In the genomic region with DNA sequence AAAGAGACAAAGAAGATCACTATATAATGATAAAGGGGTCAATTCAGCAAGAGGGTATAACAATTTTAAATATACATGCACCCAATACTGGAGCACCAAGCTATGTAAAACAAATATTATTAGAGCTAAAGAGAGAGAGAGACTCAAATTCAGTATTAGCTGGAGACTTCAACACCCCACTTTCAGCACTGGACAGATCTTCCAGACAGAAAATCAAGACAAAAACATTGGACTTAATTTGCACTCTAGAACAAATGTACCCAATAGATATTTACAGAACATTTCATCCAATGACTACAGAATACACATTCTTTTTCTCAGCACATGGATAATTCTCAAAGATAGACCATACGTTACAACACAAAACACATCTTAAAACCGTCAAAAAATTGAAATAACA, we compare ENCODE assay signal across 23 cellular contexts.
A peak's percentile ranks its signal among the peaks of the same experiment; 100 is the strongest.
DNase-seq lines count a peak whose midpoint lies in the region; ATAC-seq and TF ChIP-seq lines count a peak whose summit lies in the region.
"Had no signal": no experiment of that assay in that cellular context is flagged by ENCODE, and none has a peak within 500 bp of the region (broad histone marks: within the 10 kb centered on the region; RNA-seq: fewer than 3 reads in every experiment).

No MANE protein-coding gene starts in this region.

- no peak for DNase-seq in right lobe of liver
- no peak for DNase-seq in HCT116 (ENCODE audit: low read depth, low spot score)
- no peak for DNase-seq in MV-4-11 (lab: John Stamatoyannopoulos, UW)
- no peak for DNase-seq in middle frontal gyrus (ENCODE audit: extremely low spot score, low spot score)
- DNase-seq in HuH-7 (ENCODE audit: low spot score) = no peak
- DNase-seq: ACHN; BE2C; C1 segment of cervical spinal cord; CD4-positive, alpha-beta memory T cell; CD4-positive, CD25-positive, alpha-beta regulatory T cell; CD8-positive, alpha-beta memory T cell; COR-L47; DMS 273 treated with DMSO at 0.1 percent for 48 hours; DMS153; DMS53; DMS79; DND-41; EL; GDM1 had no signal

- no peak for TF ChIP-seq EP300 in Ishikawa (IDR thresholded peaks at IDR 0.05; ENCODE audit: borderline replicate concordance)

- no peak for ATAC-seq in right lobe of liver
- no peak for ATAC-seq in HCT116

- TF ChIP-seq POLR2A in right lobe of liver (IDR thresholded peaks at IDR 0.05) (no peak), HCT116 (IDR thresholded peaks at IDR 0.05; ENCODE audit: borderline replicate concordance, extremely low read depth, insufficient read depth, insufficient read length) (no peak)

- H3K4me3 ChIP-seq in liver (ENCODE audit: low read depth in 1 of 3, low read length in 3 of 3) (no peak overlapping the region), right lobe of liver (no peak overlapping the region), HCT116 (replicated peaks in 1 of 2; ENCODE audit: low read depth in 1 of 2, low read length in 2 of 2) (no peak overlapping the region)
- H3K4me3 ChIP-seq: BLaER1 had no signal

- no peaks in the 10 kb centered on the region for H4K20me1 ChIP-seq in HCT116 (ENCODE audit: insufficient read depth)
- H4K20me1 ChIP-seq: BLaER1 had no signal

- POLR2A ChIA-PET in HCT116 (lab: Charles Lee) = no interaction called here

- intact Hi-C loops in right lobe of liver (cut with DNase I) (no loop called here), HCT116 (cut with micrococcal nuclease) (no loop called here)

- no peaks in the 10 kb centered on the region for H3K79me2 ChIP-seq in HCT116 (ENCODE audit: insufficient read depth, low read length)

- H3K27me3 ChIP-seq in liver (ENCODE audit: control insufficient read depth in 4 of 4, insufficient read depth in 4 of 4, low read length in 3 of 4) (peaks cover 0 to 2% (median 0%) of the 10 kb centered on the region in 4 donors), right lobe of liver (no peaks in the 10 kb centered on the region), HCT116 (ENCODE audit: insufficient read depth, low read length) (no peaks in the 10 kb centered on the region)
- H3K27me3 ChIP-seq: BE2C, BLaER1 had no signal

- no peak overlapping the region for H3K4me2 ChIP-seq in HCT116 (ENCODE audit: low read length)
- H3K4me2 ChIP-seq: BLaER1 had no signal

- H3K27ac ChIP-seq in liver (ENCODE audit: low read depth in 1 of 2, low read length in 2 of 2) = no peak overlapping the region
- no peak overlapping the region for H3K27ac ChIP-seq in right lobe of liver
- H3K27ac ChIP-seq in HCT116 (ENCODE audit: low read depth, low read length) = no peak overlapping the region
- H3K27ac ChIP-seq: 22Rv1, BLaER1 had no signal

- no TSS peak for BruUV-seq in HCT116 (replicated peaks; lab: Mats Ljungman, UMichigan)

- RAD21 ChIA-PET in HCT116 (lab: Charles Lee; ENCODE audit: low non-redundant PET in 1 of 2, low total read pairs in 2 of 2, uncharacterized antibody in 2 of 2, unreplicated experiment in 2 of 2) = no interaction called here

- no peak for TF ChIP-seq CTCF in liver (IDR thresholded peaks at IDR 0.05; ENCODE audit: low read depth, low read length, missing input control)
- TF ChIP-seq CTCF in right lobe of liver (IDR thresholded peaks at IDR 0.05) = no peak
- no peak for TF ChIP-seq CTCF in HCT116 (IDR thresholded peaks at IDR 0.05 in 2 of 3, conservative IDR thresholded peaks at IDR 0.05 in 1 of 3; ENCODE audit: borderline replicate concordance in 1 of 3, insufficient read depth in 1 of 3, low read depth in 2 of 3, low read length in 2 of 3)

- 83% methylated on average over 2 of the region's 2 CpGs for WGBS in liver
- 65% methylated on average over 2 of the region's 2 CpGs for WGBS in right lobe of liver (ENCODE audit: insufficient coverage, low coverage, low lambda C conversion rate, missing lambda C conversion rate)

- TF ChIP-seq RAD21 in liver (IDR thresholded peaks at IDR 0.05) (no peak), HCT116 (IDR thresholded peaks at IDR 0.05; ENCODE audit: low read depth) (no peak), Ishikawa (IDR thresholded peaks at IDR 0.05; ENCODE audit: low read depth) (no peak)

- CTCF ChIA-PET in HCT116 (lab: Charles Lee) = no interaction called here

- H3K9ac ChIP-seq in liver (ENCODE audit: low read depth in 1 of 2, low read length in 2 of 2) (no peak overlapping the region), HCT116 (ENCODE audit: low read length) (no peak overlapping the region)
- H3K9ac ChIP-seq: BLaER1 had no signal

- H3K9me2 ChIP-seq in HCT116 (ENCODE audit: insufficient read depth) = no peaks in the 10 kb centered on the region

- H3K36me3 ChIP-seq in liver (ENCODE audit: control insufficient read depth in 4 of 4, insufficient read depth in 3 of 4, low read depth in 1 of 4, low read length in 3 of 4) (no peaks in the 10 kb centered on the region), right lobe of liver (no peaks in the 10 kb centered on the region), HCT116 (ENCODE audit: control insufficient read depth in 1 of 2, insufficient read depth in 2 of 2, low read length in 2 of 2) (no peaks in the 10 kb centered on the region)
- H3K36me3 ChIP-seq: BE2C, BLaER1 had no signal

- H3K4me1 ChIP-seq in liver (ENCODE audit: control insufficient read depth in 4 of 4, insufficient read depth in 4 of 4, low read length in 3 of 4) (no peaks in the 10 kb centered on the region), right lobe of liver (no peaks in the 10 kb centered on the region), HCT116 (ENCODE audit: control insufficient read depth in 1 of 2, insufficient read depth in 2 of 2, low read length in 2 of 2) (no peaks in the 10 kb centered on the region)
- H3K4me1 ChIP-seq: BE2C, BLaER1 had no signal

- no peak overlapping the region for H2AFZ ChIP-seq in HCT116 (ENCODE audit: low read depth, low read length, poor library complexity, severe bottlenecking)

- H3K9me3 ChIP-seq in liver (ENCODE audit: control insufficient read depth in 4 of 4, low read length in 3 of 4) = peaks cover 0 to 7% (median under 1%) of the 10 kb centered on the region in 4 donors
- H3K9me3 ChIP-seq in right lobe of liver = peaks cover 0 to 4% (median 0%) of the 10 kb centered on the region in 4 donors
- H3K9me3 ChIP-seq in HCT116 (ENCODE audit: control insufficient read depth in 1 of 2, insufficient read depth in 1 of 2, low read depth in 1 of 2, low read length in 2 of 2) = peaks cover 0 to 7% of the 10 kb centered on the region in 2 experiments; a peak in 1 of 4 replicates
- H3K9me3 ChIP-seq: BE2C had no signal

TF ChIP-seq in HCT116, 20 proteins besides CTCF, POLR2A, EP300 and RAD21:
- no peak for TF ChIP-seq TCF7L2 (IDR thresholded peaks at IDR 0.05; ENCODE audit: borderline replicate concordance, extremely low read depth, insufficient read depth, insufficient read length)
- TF ChIP-seq, protein P1, sequence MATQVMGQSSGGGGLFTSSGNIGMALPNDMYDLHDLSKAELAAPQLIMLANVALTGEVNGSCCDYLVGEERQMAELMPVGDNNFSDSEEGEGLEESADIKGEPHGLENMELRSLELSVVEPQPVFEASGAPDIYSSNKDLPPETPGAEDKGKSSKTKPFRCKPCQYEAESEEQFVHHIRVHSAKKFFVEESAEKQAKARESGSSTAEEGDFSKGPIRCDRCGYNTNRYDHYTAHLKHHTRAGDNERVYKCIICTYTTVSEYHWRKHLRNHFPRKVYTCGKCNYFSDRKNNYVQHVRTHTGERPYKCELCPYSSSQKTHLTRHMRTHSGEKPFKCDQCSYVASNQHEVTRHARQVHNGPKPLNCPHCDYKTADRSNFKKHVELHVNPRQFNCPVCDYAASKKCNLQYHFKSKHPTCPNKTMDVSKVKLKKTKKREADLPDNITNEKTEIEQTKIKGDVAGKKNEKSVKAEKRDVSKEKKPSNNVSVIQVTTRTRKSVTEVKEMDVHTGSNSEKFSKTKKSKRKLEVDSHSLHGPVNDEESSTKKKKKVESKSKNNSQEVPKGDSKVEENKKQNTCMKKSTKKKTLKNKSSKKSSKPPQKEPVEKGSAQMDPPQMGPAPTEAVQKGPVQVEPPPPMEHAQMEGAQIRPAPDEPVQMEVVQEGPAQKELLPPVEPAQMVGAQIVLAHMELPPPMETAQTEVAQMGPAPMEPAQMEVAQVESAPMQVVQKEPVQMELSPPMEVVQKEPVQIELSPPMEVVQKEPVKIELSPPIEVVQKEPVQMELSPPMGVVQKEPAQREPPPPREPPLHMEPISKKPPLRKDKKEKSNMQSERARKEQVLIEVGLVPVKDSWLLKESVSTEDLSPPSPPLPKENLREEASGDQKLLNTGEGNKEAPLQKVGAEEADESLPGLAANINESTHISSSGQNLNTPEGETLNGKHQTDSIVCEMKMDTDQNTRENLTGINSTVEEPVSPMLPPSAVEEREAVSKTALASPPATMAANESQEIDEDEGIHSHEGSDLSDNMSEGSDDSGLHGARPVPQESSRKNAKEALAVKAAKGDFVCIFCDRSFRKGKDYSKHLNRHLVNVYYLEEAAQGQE (IDR thresholded peaks at IDR 0.05; ENCODE audit: low read depth) = peak; percentile 5; the same call in 1 of the 2 replicates
- no peak for TF ChIP-seq EGR1 (IDR thresholded peaks at IDR 0.05; ENCODE audit: low read depth)

TF ChIP-seq in Ishikawa, 13 proteins besides CTCF, POLR2A, EP300 and RAD21:
- TF ChIP-seq, protein P1 (IDR thresholded peaks at IDR 0.05; ENCODE audit: low read depth) = peak; percentile 74
- TF ChIP-seq NFIC (IDR thresholded peaks at IDR 0.05) = no peak
TF ChIP-seq in Ishikawa: peak in this region for 1.
